Comparison of ENCODE assay signal across 16 cellular contexts in the genomic region with DNA sequence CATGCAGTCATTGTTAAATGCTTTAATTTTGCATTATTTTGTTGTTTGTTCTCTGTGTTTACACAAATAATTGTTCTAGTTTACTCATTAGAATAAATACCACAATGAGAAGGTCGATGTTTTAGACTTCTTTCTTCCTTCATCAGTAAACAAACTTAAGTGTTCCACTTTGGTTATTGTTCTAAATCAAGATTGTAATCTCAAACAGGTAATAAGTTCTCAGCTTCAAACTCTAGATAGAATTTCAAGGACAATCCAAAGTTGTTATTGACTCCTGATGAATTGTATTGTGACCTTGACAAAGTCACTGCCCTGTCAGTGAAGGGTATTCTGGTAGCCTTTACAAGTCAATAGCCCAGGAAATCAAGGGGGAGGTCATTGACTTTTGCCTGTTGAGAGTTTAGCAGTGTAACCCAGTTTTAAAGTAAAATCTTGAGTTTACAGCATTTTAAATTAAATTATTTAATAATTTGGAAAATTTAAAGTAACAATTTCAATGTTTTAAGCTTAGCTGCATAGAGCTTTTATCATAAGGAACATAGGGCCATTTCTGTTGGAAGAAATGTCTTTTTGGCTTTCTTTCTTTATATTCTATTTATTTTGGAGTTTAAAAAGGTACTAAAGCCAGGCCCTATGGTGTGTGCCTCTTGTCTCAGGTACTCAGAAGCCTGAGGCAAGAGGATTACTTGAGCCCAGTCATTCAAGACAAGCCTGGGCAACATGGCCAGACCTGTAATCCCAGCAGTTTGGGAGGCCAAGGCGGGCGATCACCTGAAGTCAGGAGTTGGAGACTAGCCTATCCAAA.
DNase-seq lines count a peak whose midpoint lies in the region; ATAC-seq, FAIRE-seq and TF ChIP-seq lines count a peak whose summit lies in the region.
"Had no signal": no experiment of that assay in that cellular context is flagged by ENCODE, and none has a peak within 500 bp of the region (broad histone marks: within the 10 kb centered on the region; RNA-seq: fewer than 3 reads in every experiment).

No MANE protein-coding gene starts in this region.

- DNase-seq in NCI-H1417 (lab: John Stamatoyannopoulos, UW) (peak in 2 of 3 experiments; percentile 26 to 71), NCI-H1417 treated with DMSO at 0.1 percent for 48 hours (lab: John Stamatoyannopoulos, UW) (no peak), bronchial epithelial cell (ENCODE audit: low read depth) (peak; percentile 91), thyroid gland (peak; percentile 63 to 74), posterior vena cava (ENCODE audit: low spot score) (no peak), globus pallidus (ENCODE audit: low spot score) (no peak), psoas muscle (no peak)
- DNase-seq: activated CD8-positive, alpha-beta memory T cell treated with anti-CD3 and anti-CD28 coated beads for 24 hours; activated naive CD4-positive, alpha-beta T cell treated with anti-CD3 and anti-CD28 coated beads for 36 hours; kidney; naive thymus-derived CD8-positive, alpha-beta T cell; NCI-H2107; small intestine; trophoblast cell had no signal

- 64 to 66% methylated on average over 3 of the region's 3 CpGs for WGBS in thyroid gland, 2 donors
- WGBS in psoas muscle, 3 donors = 81 to 88% (median 87%) methylated on average over 3 of the region's 3 CpGs

- H3K27ac ChIP-seq in layer of hippocampus (ENCODE audit: low read depth, low read length) (peak overlapping the region; percentile 72), thyroid gland (peak overlapping the region; percentile 40 to 75 (median 53)), psoas muscle (no peak overlapping the region)

- H3K36me3 ChIP-seq in bronchial epithelial cell (ENCODE audit: control insufficient read depth, insufficient read depth, low read length) = no peaks in the 10 kb centered on the region
- no peaks in the 10 kb centered on the region for H3K36me3 ChIP-seq in thyroid gland
- H3K36me3 ChIP-seq in psoas muscle (ENCODE audit: insufficient read depth in 1 of 2, low read depth in 1 of 2) = no peaks in the 10 kb centered on the region

- no peak for TF ChIP-seq CTCF in bronchial epithelial cell (IDR thresholded peaks at IDR 0.05; ENCODE audit: insufficient read depth, low read length, severe bottlenecking)
- no peak for TF ChIP-seq CTCF in thyroid gland (IDR thresholded peaks at IDR 0.05)
- no peak for TF ChIP-seq CTCF in psoas muscle (IDR thresholded peaks at IDR 0.05)

- H3K4me3 ChIP-seq in bronchial epithelial cell (ENCODE audit: low read depth, low read length) = no peak overlapping the region
- H3K4me3 ChIP-seq in thyroid gland (replicated peaks in 1 of 3) = no peak overlapping the region
- H3K4me3 ChIP-seq in psoas muscle = no peak overlapping the region

- no peak for ATAC-seq in psoas muscle
- ATAC-seq: naive thymus-derived CD8-positive, alpha-beta T cell had no signal

- H3K9me3 ChIP-seq in thyroid gland = no peaks in the 10 kb centered on the region
- no peaks in the 10 kb centered on the region for H3K9me3 ChIP-seq in psoas muscle

- no peak for FAIRE-seq in bronchial epithelial cell (lab: Jason Lieb, UNC)
- FAIRE-seq: kidney, small intestine, TTC549 had no signal

- intact Hi-C loops in thyroid gland (cut with DNase I) = no loop called here
- intact Hi-C loops in posterior vena cava (cut with DNase I) = no loop called here
- intact Hi-C loops in psoas muscle (cut with DNase I) = no loop called here

- H3K4me1 ChIP-seq in thyroid gland (peaks cover 25 to 31% of the 10 kb centered on the region in 2 donors), psoas muscle (peaks cover 14% of the 10 kb centered on the region)

- TF ChIP-seq POLR2A in thyroid gland (IDR thresholded peaks at IDR 0.05) = no peak

- H3K27me3 ChIP-seq in bronchial epithelial cell (ENCODE audit: control insufficient read depth, insufficient read depth, low read length) (no peaks in the 10 kb centered on the region), layer of hippocampus (ENCODE audit: control insufficient read depth, insufficient read depth, low read length) (no peaks in the 10 kb centered on the region), thyroid gland (no peaks in the 10 kb centered on the region), psoas muscle (ENCODE audit: insufficient read depth in 3 of 3, low read length in 2 of 3) (no peaks in the 10 kb centered on the region)

Comparison
In these comparisons a context has a peak if more than half of its experiments do, and no peak if none do; other contexts are left out.
1. DNase-seq: peak in NCI-H1417 (2 of 3), bronchial epithelial cell (single experiment) and thyroid gland (2 of 2); none in NCI-H1417 treated with DMSO at 0.1 percent for 48 hours (single experiment), posterior vena cava (single experiment), globus pallidus (single experiment) and psoas muscle (0 of 2).